ENCODE assay signal across 10 cellular contexts in genomic region chr10:63699785-63700184, GRCh38.
DNase-seq lines count a peak whose midpoint lies in the region; ATAC-seq, FAIRE-seq and TF ChIP-seq lines count a peak whose summit lies in the region.
"Had no signal": no experiment of that assay in that cellular context is flagged by ENCODE, and none has a peak within 500 bp of the region (broad histone marks: within the 10 kb centered on the region; RNA-seq: fewer than 3 reads in every experiment).

No MANE protein-coding gene starts in this region.

- FAIRE-seq in HepG2 (lab: Jason Lieb, UNC): no peak

- H2AFZ ChIP-seq in HepG2 (ENCODE audit: low read length): no peak overlapping the region

- no peaks in the 10 kb centered on the region for H4K20me1 ChIP-seq in HepG2 (ENCODE audit: insufficient read depth, low read length)

- TF ChIP-seq EP300 in HepG2 (IDR thresholded peaks at IDR 0.05; ENCODE audit: low read depth in 2 of 2, low read length in 2 of 2) (no peak), HepG2 (CRISPR knock-in tag; IDR thresholded peaks at IDR 0.05; ENCODE audit: borderline replicate concordance) (no peak)

- DNase-seq in HepG2 (ENCODE audit: low spot score) (no peak), dedifferentiated amniotic fluid mesenchymal stem cell (ENCODE audit: extremely low spot score) (peak; percentile 59), mesothelial cell of epicardium (ENCODE audit: low spot score in 2 of 2, unreplicated experiment in 2 of 2) (no peak), uterus (peak; percentile 57 to 79), NCI-H2171 treated with DMSO at 0.1 percent for 48 hours (lab: John Stamatoyannopoulos, UW) (no peak)
- DNase-seq in activated naive CD4-positive, alpha-beta T cell (lab: John Stamatoyannopoulos, UW): no peak
- DNase-seq: CD4-positive, alpha-beta T cell had no signal

- H3K4me3 Mint-ChIP-seq in mesothelial cell of epicardium: no peak overlapping the region
- H3K4me3 Mint-ChIP-seq: CD4-positive, alpha-beta T cell; stimulated activated effector memory CD8-positive, alpha-beta T cell treated with anti-CD3 and anti-CD28 coated beads, Interleukin-12 subunit alpha, Interleukin-12 subunit beta, amount 100 ng/mL, for 72 hours had no signal

- H3K27me3 ChIP-seq in liver (ENCODE audit: control insufficient read depth in 4 of 4, insufficient read depth in 4 of 4, low read length in 3 of 4) (no peaks in the 10 kb centered on the region), HepG2 (ENCODE audit: control insufficient read depth in 1 of 2, insufficient read depth in 2 of 2, low read length in 2 of 2) (no peaks in the 10 kb centered on the region), uterus (no peaks in the 10 kb centered on the region)

- intact Hi-C loops in HepG2 (cut with micrococcal nuclease; ENCODE audit: unreplicated experiment) (no loop called here), uterus (cut with DNase I; ENCODE audit: low total_unique reads) (loop anchor here (1.0 kb wide), 1 partner anchor 28 kb away; no protein-coding TSS in a partner anchor)

- H3K9ac ChIP-seq in liver (ENCODE audit: low read depth in 1 of 2, low read length in 2 of 2): no peak overlapping the region
- H3K9ac ChIP-seq in HepG2 (ENCODE audit: insufficient read depth, low read depth, low read length): no peak overlapping the region

- ATAC-seq in HepG2 (no peak), HG03460 (IDR thresholded peaks at IDR 0.05; ENCODE audit: unreplicated experiment) (no peak)

- H3K9me3 ChIP-seq in liver (ENCODE audit: control insufficient read depth in 4 of 4, low read length in 3 of 4): no peaks in the 10 kb centered on the region
- H3K9me3 ChIP-seq in HepG2 (ENCODE audit: low read length): no peaks in the 10 kb centered on the region
- H3K9me3 ChIP-seq in uterus: no peaks in the 10 kb centered on the region

- no peaks in the 10 kb centered on the region for H3K36me3 Mint-ChIP-seq in mesothelial cell of epicardium
- H3K36me3 Mint-ChIP-seq: stimulated activated effector memory CD8-positive, alpha-beta T cell treated with anti-CD3 and anti-CD28 coated beads, Interleukin-12 subunit alpha, Interleukin-12 subunit beta, amount 100 ng/mL, for 72 hours had no signal

- POLR2A ChIA-PET in HepG2 (lab: Yijun Ruan, JAX): no interaction called here

- in situ Hi-C loops in HepG2 (cut with HindIII; ENCODE audit: extremely low pct_ligation_motif_present, low pct_unique_long_range_greater_than_20kb): no loop called here

- TF ChIP-seq RAD21 in liver (IDR thresholded peaks at IDR 0.05): no peak
- TF ChIP-seq RAD21 in HepG2 (CRISPR knock-in tag; IDR thresholded peaks at IDR 0.05): no peak

- CTCF ChIA-PET in HepG2 (lab: Yijun Ruan, JAX; ENCODE audit: low intra/inter-chr PET ratio, low total read pairs): no interaction called here

- TF ChIP-seq CTCF in liver (IDR thresholded peaks at IDR 0.05; ENCODE audit: low read depth, low read length, missing input control): no peak
- TF ChIP-seq CTCF in HepG2 (CRISPR knock-in tag; IDR thresholded peaks at IDR 0.05): no peak
- no peak for TF ChIP-seq CTCF in mesothelial cell of epicardium (IDR thresholded peaks at IDR 0.05; ENCODE audit: unreplicated experiment)
- no peak for TF ChIP-seq CTCF in uterus (IDR thresholded peaks at IDR 0.05)

- TF ChIP-seq POLR2A in HepG2 (IDR thresholded peaks at IDR 0.05; ENCODE audit: insufficient read depth in 1 of 2, low read depth in 2 of 2, low read length in 2 of 2): no peak
- no peak for TF ChIP-seq POLR2A in uterus (IDR thresholded peaks at IDR 0.05)

- H3K4me1 ChIP-seq in liver (ENCODE audit: control insufficient read depth in 4 of 4, insufficient read depth in 4 of 4, low read length in 3 of 4) (peaks cover 13 to 38% (median 30%) of the 10 kb centered on the region in 4 donors), HepG2 (ENCODE audit: insufficient read depth, low read length) (no peaks in the 10 kb centered on the region), uterus (peaks cover 6 to 13% of the 10 kb centered on the region in 2 donors)

- H3K4me3 ChIP-seq in liver (ENCODE audit: low read depth in 1 of 3, low read length in 3 of 3) (no peak overlapping the region), HepG2 (replicated peaks in 1 of 3; ENCODE audit: insufficient read depth in 1 of 3, low read depth in 2 of 3, low read length in 3 of 3) (no peak overlapping the region), uterus (no peak overlapping the region)

- H3K27ac ChIP-seq in liver (ENCODE audit: low read depth in 1 of 2, low read length in 2 of 2) (peak overlapping the region; percentile 61 to 66), HepG2 (ENCODE audit: extremely low read length, insufficient read depth, low read length) (no peak overlapping the region), uterus (peak overlapping the region; percentile 85 to 89)

- no peaks in the 10 kb centered on the region for H3K27me3 Mint-ChIP-seq in mesothelial cell of epicardium (ENCODE audit: low read depth)
- H3K27me3 Mint-ChIP-seq: CD4-positive, alpha-beta T cell had no signal

- H3K36me3 ChIP-seq in liver (ENCODE audit: control insufficient read depth in 4 of 4, insufficient read depth in 3 of 4, low read depth in 1 of 4, low read length in 3 of 4) (no peaks in the 10 kb centered on the region), HepG2 (replicated peaks in 1 of 2; ENCODE audit: control insufficient read depth in 1 of 2, insufficient read depth in 2 of 2, low read length in 2 of 2) (no peaks in the 10 kb centered on the region), uterus (no peaks in the 10 kb centered on the region)

- H3K79me2 ChIP-seq in HepG2 (ENCODE audit: insufficient read depth, low read length): no peaks in the 10 kb centered on the region

- no TSS peak for BruUV-seq in HepG2 (replicated peaks; lab: Mats Ljungman, UMichigan)

- peak overlapping the region; percentile 71 for H3K27ac Mint-ChIP-seq in mesothelial cell of epicardium
- H3K27ac Mint-ChIP-seq: CD4-positive, alpha-beta T cell had no signal

- H3K4me1 Mint-ChIP-seq in mesothelial cell of epicardium: peaks cover 19% of the 10 kb centered on the region

- peaks cover 1% of the 10 kb centered on the region for H3K9me3 Mint-ChIP-seq in mesothelial cell of epicardium
- H3K9me3 Mint-ChIP-seq: CD4-positive, alpha-beta T cell; stimulated activated effector memory CD8-positive, alpha-beta T cell treated with anti-CD3 and anti-CD28 coated beads, Interleukin-12 subunit alpha, Interleukin-12 subunit beta, amount 100 ng/mL, for 72 hours had no signal

- WGBS in liver: 72% methylated on average over 1 of the region's 1 CpG
- 0% methylated on average over 1 of the region's 1 CpG for WGBS in HepG2 (ENCODE audit: low lambda C conversion rate)

- no peak overlapping the region for H3K4me2 ChIP-seq in HepG2 (ENCODE audit: low read depth, low read length)

TF ChIP-seq in liver, 16 proteins besides CTCF, POLR2A, EP300 and RAD21:
- TF ChIP-seq ZBTB33 (IDR thresholded peaks at IDR 0.05) (no peak), HNF4A (conservative IDR thresholded peaks at IDR 0.05) (no peak), MAX (IDR thresholded peaks at IDR 0.05) (no peak), GABPA (IDR thresholded peaks at IDR 0.05 in 1 of 2, conservative IDR thresholded peaks at IDR 0.05 in 1 of 2) (no peak), YY1 (IDR thresholded peaks at IDR 0.05) (no peak), FOXA2 (IDR thresholded peaks at IDR 0.05) (no peak), FOXA1 (IDR thresholded peaks at IDR 0.05) (no peak)

TF ChIP-seq in HepG2, 621 proteins besides CTCF, POLR2A, EP300 and RAD21 (continues in another document):
- TF ChIP-seq USF2 (IDR thresholded peaks at IDR 0.05; ENCODE audit: low read depth, low read length): no peak
- TF ChIP-seq USF2 (CRISPR knock-in tag; IDR thresholded peaks at IDR 0.05; ENCODE audit: borderline replicate concordance): no peak
- TF ChIP-seq ZNF121 (CRISPR knock-in tag; IDR thresholded peaks at IDR 0.05): no peak
- TF ChIP-seq ZNF761 (CRISPR knock-in tag; conservative IDR thresholded peaks at IDR 0.05): no peak
- no peak for TF ChIP-seq REST (IDR thresholded peaks at IDR 0.05; ENCODE audit: borderline replicate concordance in 1 of 2, low read depth in 1 of 2, low read length in 2 of 2)
- no peak for TF ChIP-seq MIER2 (CRISPR knock-in tag; IDR thresholded peaks at IDR 0.05)

Comparison
In these comparisons a context has a peak if more than half of its experiments do, and no peak if none do; other contexts are left out.
1. DNase-seq: peak in dedifferentiated amniotic fluid mesenchymal stem cell (single experiment) and uterus (2 of 2); none in HepG2 (single experiment), mesothelial cell of epicardium (0 of 2), NCI-H2171 treated with DMSO at 0.1 percent for 48 hours (single experiment) and activated naive CD4-positive, alpha-beta T cell (0 of 4).